In the genomic region with DNA sequence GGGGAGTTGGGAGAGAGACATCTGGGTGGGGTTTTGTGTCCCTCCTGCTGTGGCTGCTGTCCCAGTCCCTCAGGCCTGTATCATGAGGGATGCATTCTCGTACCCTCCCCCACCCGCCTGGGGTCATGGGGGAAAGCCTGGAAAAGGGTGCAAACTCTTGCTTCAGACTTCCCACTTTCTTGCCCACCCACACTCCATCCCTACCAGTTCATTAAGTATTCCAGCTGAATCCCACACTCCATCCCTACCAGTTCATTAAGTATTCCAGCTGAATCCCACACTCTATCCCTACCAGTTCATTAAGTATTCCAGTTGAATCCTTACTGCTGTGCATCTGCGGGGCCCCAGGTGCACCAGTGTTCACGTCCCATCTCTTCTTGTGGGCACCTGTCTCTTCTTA, we compare ENCODE assay signal across 19 cellular contexts.
"Had no signal": no experiment of that assay in that cellular context is flagged by ENCODE, and none has a peak within 500 bp of the region (broad histone marks: within the 10 kb centered on the region; RNA-seq: fewer than 3 reads in every experiment).

No MANE protein-coding gene starts in this region.

- H3K27ac ChIP-seq: RWPE1 had no signal

- H3K9me3 ChIP-seq: MG63, SK-N-SH had no signal

- H3K36me3 ChIP-seq: MG63 had no signal

- H3K27me3 ChIP-seq: MG63 had no signal

- H3K4me3 ChIP-seq: MG63 had no signal

- DNase-seq: IMR-90, Karpas-422, KG1, MG63, NCI-H1092, NCI-H1105 treated with DMSO at 0.1 percent for 48 hours, NCI-H1417 treated with DMSO at 0.1 percent for 48 hours, NCI-H187, NCI-H2029, NCI-H2081 treated with DMSO at 0.1 percent for 48 hours, NCI-H2171, NCI-H226, NCI-H446, NCI-H510A, NCI-H774, SHP77, SK-N-SH, SW 1271 had no signal
